ENCODE assay signal across 8 cellular contexts in the genomic region with DNA sequence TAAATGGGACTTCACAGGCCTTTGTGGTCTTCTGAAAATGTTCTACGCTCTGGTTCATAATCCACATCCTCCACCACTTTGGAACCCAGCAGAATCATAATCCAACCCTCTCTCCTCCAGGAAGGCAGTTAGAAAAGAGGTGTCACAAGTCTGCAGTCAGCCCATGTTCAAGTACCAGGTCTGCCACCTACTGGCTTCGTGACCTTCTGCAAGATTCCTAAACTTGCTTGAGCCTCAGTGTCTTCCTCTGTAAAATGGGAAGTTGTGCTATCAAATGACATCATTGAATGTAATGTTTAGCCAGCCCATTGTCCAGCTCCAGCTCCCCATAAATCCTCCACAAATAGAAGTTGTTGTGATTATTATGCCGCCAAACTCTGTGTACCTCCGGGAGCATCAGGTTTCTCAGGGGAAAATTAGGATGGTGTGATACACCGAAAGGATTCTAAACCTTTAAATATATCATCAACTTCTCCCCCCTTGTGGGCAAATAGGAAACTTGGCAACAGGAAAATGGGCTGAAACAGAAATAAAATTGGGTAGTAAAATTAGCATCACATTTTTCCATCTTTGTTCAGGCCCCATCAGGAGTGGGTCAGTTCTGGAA.
A peak's percentile ranks its signal among the peaks of the same experiment; 100 is the strongest.
DNase-seq lines count a peak whose midpoint lies in the region; ATAC-seq and TF ChIP-seq lines count a peak whose summit lies in the region.

No MANE protein-coding gene starts in this region.

- H3K27me3 Mint-ChIP-seq in nephron progenitor cell (ENCODE audit: low read depth, poor library complexity), result peaks cover 22% of the 10 kb centered on the region

- H3K36me3 Mint-ChIP-seq in nephron progenitor cell (ENCODE audit: low read depth), result no peaks in the 10 kb centered on the region

- peak; percentile 67 for TF ChIP-seq CTCF in cardiac fibroblast (IDR thresholded peaks at IDR 0.05; ENCODE audit: low read depth, low read length)
- peak; percentile 8 for TF ChIP-seq CTCF in nephron progenitor cell (IDR thresholded peaks at IDR 0.05)

- H3K9me3 Mint-ChIP-seq in nephron progenitor cell, result peaks cover 21% of the 10 kb centered on the region

- H3K27ac Mint-ChIP-seq in nephron progenitor cell, result no peak overlapping the region

- peak; percentile 24 for DNase-seq in NCI-H82 (lab: John Stamatoyannopoulos, UW)
- DNase-seq in NCI-H82 treated with DMSO at 0.1 percent for 48 hours (lab: John Stamatoyannopoulos, UW; ENCODE audit: unreplicated experiment), result no peak
- DNase-seq in MV-4-11 (lab: John Stamatoyannopoulos, UW), result peak; percentile 27
- peak; percentile 77 to 80 for DNase-seq in cardiac fibroblast (ENCODE audit: low read depth in 2 of 2)
- no peak for DNase-seq in nephron progenitor cell
- DNase-seq in cerebellum (ENCODE audit: low spot score), result no peak

- no peak overlapping the region for H3K4me3 ChIP-seq in cardiac fibroblast (replicated peaks in 1 of 2; ENCODE audit: low read depth in 2 of 2, low read length in 2 of 2)

- no peak for ATAC-seq in HG03045 (IDR thresholded peaks at IDR 0.05; ENCODE audit: unreplicated experiment)
- no peak for ATAC-seq in GM18907 (IDR thresholded peaks at IDR 0.05; ENCODE audit: unreplicated experiment)

- peaks cover 3% of the 10 kb centered on the region for H3K4me1 Mint-ChIP-seq in nephron progenitor cell

- H3K4me3 Mint-ChIP-seq in nephron progenitor cell, result no peak overlapping the region

Comparison
In these comparisons a context has a peak if more than half of its experiments do, and no peak if none do; other contexts are left out.
1. DNase-seq: peak in NCI-H82 (single experiment), MV-4-11 (single experiment) and cardiac fibroblast (2 of 2); none in NCI-H82 treated with DMSO at 0.1 percent for 48 hours (single experiment), nephron progenitor cell (single experiment) and cerebellum (single experiment).